ENCODE assay signal across 11 cellular contexts in the genomic region with DNA sequence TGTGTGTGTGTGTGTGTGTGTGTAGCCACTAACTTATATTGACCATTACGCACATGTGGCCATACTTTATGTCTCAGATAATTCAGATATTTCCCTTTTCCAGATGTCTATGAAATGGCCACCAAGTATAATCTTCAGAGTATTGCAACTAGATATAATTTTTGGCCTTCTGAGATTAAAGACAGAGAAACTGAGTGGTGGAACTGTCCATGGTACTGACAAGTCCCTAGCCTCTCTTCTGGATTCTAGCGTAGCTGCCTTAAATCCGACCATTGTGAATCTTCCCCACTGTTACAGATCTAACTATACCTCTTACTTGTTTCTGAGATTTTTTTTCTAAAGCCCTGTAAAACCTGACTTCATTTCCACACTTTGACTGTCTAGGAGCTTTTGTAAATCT.
A peak's percentile ranks its signal among the peaks of the same experiment; 100 is the strongest.
DNase-seq lines count a peak whose midpoint lies in the region; ATAC-seq and TF ChIP-seq lines count a peak whose summit lies in the region.
"Had no signal": no experiment of that assay in that cellular context is flagged by ENCODE, and none has a peak within 500 bp of the region (broad histone marks: within the 10 kb centered on the region; RNA-seq: fewer than 3 reads in every experiment).

No MANE protein-coding gene starts in this region.

- peaks cover 42% of the 10 kb centered on the region for H3K27me3 Mint-ChIP-seq in MCF 10A (ENCODE audit: insufficient read depth, unreplicated experiment)

- H3K79me2 ChIP-seq in SK-N-SH (ENCODE audit: insufficient read depth): no peaks in the 10 kb centered on the region

- H3K9me2 ChIP-seq in SK-N-SH: no peaks in the 10 kb centered on the region

- POLR2A ChIA-PET in MCF 10A (lab: Yijun Ruan, JAX): no interaction called here
- POLR2A ChIA-PET in SK-N-SH (lab: Yijun Ruan, JAX): no interaction called here

- H3K4me2 ChIP-seq in SK-N-SH: no peak overlapping the region

- H3K9ac ChIP-seq in SK-N-SH: no peak overlapping the region

- no peak for TF ChIP-seq RAD21 in SK-N-SH (IDR thresholded peaks at IDR 0.05; ENCODE audit: low read length)

- H3K4me1 ChIP-seq in breast epithelium: no peaks in the 10 kb centered on the region
- H3K4me1 ChIP-seq in SK-N-SH (ENCODE audit: control insufficient read depth in 1 of 2, insufficient read depth in 2 of 2, low read depth in 1 of 2, low read length in 1 of 2): peaks cover 0 to 7% of the 10 kb centered on the region in 2 experiments; a peak in 2 of 4 replicates
- H3K4me1 ChIP-seq: Peyer's patch had no signal

- H3K27ac ChIP-seq in breast epithelium (no peak overlapping the region), SK-N-SH (ENCODE audit: low read depth in 2 of 2, low read length in 1 of 2) (no peak overlapping the region)
- H3K27ac ChIP-seq: Peyer's patch had no signal

- no peaks in the 10 kb centered on the region for H3K36me3 Mint-ChIP-seq in MCF 10A (ENCODE audit: insufficient read depth, unreplicated experiment)

- H3K4me1 Mint-ChIP-seq in MCF 10A (ENCODE audit: insufficient read depth, unreplicated experiment): no peaks in the 10 kb centered on the region
- H3K4me1 Mint-ChIP-seq: nephron had no signal

- no peak overlapping the region for H3K4me3 ChIP-seq in breast epithelium
- no peak overlapping the region for H3K4me3 ChIP-seq in SK-N-SH (ENCODE audit: low read depth in 2 of 2, low read length in 1 of 2)
- no peak overlapping the region for H3K4me3 ChIP-seq in fibroblast of the aortic adventitia (ENCODE audit: low read depth, low read length)
- H3K4me3 ChIP-seq: Peyer's patch had no signal

- DNase-seq in MCF 10A (ENCODE audit: unreplicated experiment) (peak; percentile 69), breast epithelium (ENCODE audit: low spot score in 2 of 2) (no peak), SK-N-SH (no peak), fibroblast of the aortic adventitia (ENCODE audit: low read depth) (peak; percentile 65), stromal cell of bone marrow (ENCODE audit: low read depth) (peak; percentile 20), NCI-H1694 treated with DMSO at 0.1 percent for 48 hours (lab: John Stamatoyannopoulos, UW) (no peak)
- DNase-seq: NCI-H1417 treated with DMSO at 0.1 percent for 48 hours, Peyer's patch had no signal

- WGBS in SK-N-SH (ENCODE audit: low lambda C conversion rate): 69% methylated on average over 3 of the region's 3 CpGs

- CTCF ChIA-PET in MCF 10A (lab: Yijun Ruan, JAX) (interaction anchor here (0.5 to 3.3 kb wide), 9 partner anchors 12 to 286 kb away, joined by 3 to 20 read pairs (median 3); no protein-coding TSS in a partner anchor), SK-N-SH (lab: Yijun Ruan, JAX) (interaction anchor here (0.8 to 1.9 kb wide), 3 partner anchors 10 to 268 kb away, joined by 4 to 6 read pairs (median 4); no protein-coding TSS in a partner anchor)

- ATAC-seq in HG02938 (IDR thresholded peaks at IDR 0.05; ENCODE audit: unreplicated experiment) (no peak), GM18868 (IDR thresholded peaks at IDR 0.05; ENCODE audit: unreplicated experiment) (no peak)

- peaks cover 3% of the 10 kb centered on the region for H3F3A ChIP-seq in SK-N-SH (replicated peaks; ENCODE audit: insufficient read depth)

- no peak for TF ChIP-seq POLR2A in breast epithelium (IDR thresholded peaks at IDR 0.05)

- no TSS peak for BruUV-seq in MCF 10A (replicated peaks; lab: Mats Ljungman, UMichigan)

- H3K9me3 Mint-ChIP-seq in MCF 10A (ENCODE audit: unreplicated experiment): no peaks in the 10 kb centered on the region
- H3K9me3 Mint-ChIP-seq: nephron had no signal

- TF ChIP-seq EP300 in SK-N-SH (IDR thresholded peaks at IDR 0.05; ENCODE audit: borderline replicate concordance in 1 of 2, low read depth in 1 of 2, low read length in 1 of 2): no peak

- H3K27me3 ChIP-seq in breast epithelium: no peaks in the 10 kb centered on the region
- H3K27me3 ChIP-seq in SK-N-SH (ENCODE audit: insufficient read depth): no peaks in the 10 kb centered on the region
- H3K27me3 ChIP-seq: Peyer's patch had no signal

- H2AFZ ChIP-seq in SK-N-SH (ENCODE audit: low read depth): no peak overlapping the region

- H3K27ac Mint-ChIP-seq in MCF 10A (ENCODE audit: low read depth, unreplicated experiment): no peak overlapping the region
- H3K27ac Mint-ChIP-seq: nephron had no signal

- intact Hi-C loops in MCF 10A (cut with micrococcal nuclease) (no loop called here), breast epithelium (cut with DNase I; ENCODE audit: low total_unique reads) (no loop called here)

- no peaks in the 10 kb centered on the region for H3K9me3 ChIP-seq in breast epithelium
- no peaks in the 10 kb centered on the region for H3K9me3 ChIP-seq in SK-N-SH
- H3K9me3 ChIP-seq: Peyer's patch had no signal

- H3K36me3 ChIP-seq in breast epithelium (no peaks in the 10 kb centered on the region), SK-N-SH (replicated peaks in 1 of 2; ENCODE audit: control insufficient read depth in 1 of 2, insufficient read depth in 2 of 2, low read length in 1 of 2) (peaks cover 0 to 4% of the 10 kb centered on the region in 2 experiments)
- H3K36me3 ChIP-seq: Peyer's patch had no signal

- H3K4me3 Mint-ChIP-seq in MCF 10A (ENCODE audit: unreplicated experiment): no peak overlapping the region
- H3K4me3 Mint-ChIP-seq: nephron had no signal

- TF ChIP-seq CTCF in MCF 10A (IDR thresholded peaks at IDR 0.05; ENCODE audit: unreplicated experiment): no peak
- no peak for TF ChIP-seq CTCF in breast epithelium (IDR thresholded peaks at IDR 0.05)
- no peak for TF ChIP-seq CTCF in SK-N-SH (IDR thresholded peaks at IDR 0.05)
- TF ChIP-seq CTCF in fibroblast of the aortic adventitia (IDR thresholded peaks at IDR 0.05; ENCODE audit: insufficient read depth, low read length): no peak

- H4K20me1 ChIP-seq in SK-N-SH (ENCODE audit: insufficient read depth): no peaks in the 10 kb centered on the region

TF ChIP-seq in SK-N-SH, 30 proteins besides CTCF, POLR2A, EP300 and RAD21:
- TF ChIP-seq NFIC (IDR thresholded peaks at IDR 0.05; ENCODE audit: borderline replicate concordance) (no peak), TCF12 (IDR thresholded peaks at IDR 0.05) (no peak), RCOR1 (IDR thresholded peaks at IDR 0.05; ENCODE audit: low read length) (no peak), NRF1 (IDR thresholded peaks at IDR 0.05; ENCODE audit: low read depth, low read length) (no peak)
- TF ChIP-seq, protein P1, sequence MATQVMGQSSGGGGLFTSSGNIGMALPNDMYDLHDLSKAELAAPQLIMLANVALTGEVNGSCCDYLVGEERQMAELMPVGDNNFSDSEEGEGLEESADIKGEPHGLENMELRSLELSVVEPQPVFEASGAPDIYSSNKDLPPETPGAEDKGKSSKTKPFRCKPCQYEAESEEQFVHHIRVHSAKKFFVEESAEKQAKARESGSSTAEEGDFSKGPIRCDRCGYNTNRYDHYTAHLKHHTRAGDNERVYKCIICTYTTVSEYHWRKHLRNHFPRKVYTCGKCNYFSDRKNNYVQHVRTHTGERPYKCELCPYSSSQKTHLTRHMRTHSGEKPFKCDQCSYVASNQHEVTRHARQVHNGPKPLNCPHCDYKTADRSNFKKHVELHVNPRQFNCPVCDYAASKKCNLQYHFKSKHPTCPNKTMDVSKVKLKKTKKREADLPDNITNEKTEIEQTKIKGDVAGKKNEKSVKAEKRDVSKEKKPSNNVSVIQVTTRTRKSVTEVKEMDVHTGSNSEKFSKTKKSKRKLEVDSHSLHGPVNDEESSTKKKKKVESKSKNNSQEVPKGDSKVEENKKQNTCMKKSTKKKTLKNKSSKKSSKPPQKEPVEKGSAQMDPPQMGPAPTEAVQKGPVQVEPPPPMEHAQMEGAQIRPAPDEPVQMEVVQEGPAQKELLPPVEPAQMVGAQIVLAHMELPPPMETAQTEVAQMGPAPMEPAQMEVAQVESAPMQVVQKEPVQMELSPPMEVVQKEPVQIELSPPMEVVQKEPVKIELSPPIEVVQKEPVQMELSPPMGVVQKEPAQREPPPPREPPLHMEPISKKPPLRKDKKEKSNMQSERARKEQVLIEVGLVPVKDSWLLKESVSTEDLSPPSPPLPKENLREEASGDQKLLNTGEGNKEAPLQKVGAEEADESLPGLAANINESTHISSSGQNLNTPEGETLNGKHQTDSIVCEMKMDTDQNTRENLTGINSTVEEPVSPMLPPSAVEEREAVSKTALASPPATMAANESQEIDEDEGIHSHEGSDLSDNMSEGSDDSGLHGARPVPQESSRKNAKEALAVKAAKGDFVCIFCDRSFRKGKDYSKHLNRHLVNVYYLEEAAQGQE (IDR thresholded peaks at IDR 0.05; ENCODE audit: low read depth, low read length): peak; percentile 98
TF ChIP-seq in SK-N-SH: peak in this region for 1.

Comparison
In these comparisons a context has a peak if more than half of its experiments do, and no peak if none do; other contexts are left out.
1. DNase-seq: peak in MCF 10A (single experiment), fibroblast of the aortic adventitia (single experiment) and stromal cell of bone marrow (single experiment); none in breast epithelium (0 of 2), SK-N-SH (single experiment) and NCI-H1694 treated with DMSO at 0.1 percent for 48 hours (single experiment).